ENCODE assay signal across 8 cellular contexts in genomic region chr1:227542153-227543120, GRCh38.
DNase-seq lines count a peak whose midpoint lies in the region; ATAC-seq and TF ChIP-seq lines count a peak whose summit lies in the region.

No MANE protein-coding gene starts in this region.

- DNase-seq in AG10803 (ENCODE audit: low read depth) (peak; percentile 82), NCI-H748 (lab: John Stamatoyannopoulos, UW; ENCODE audit: unreplicated experiment) (peak; percentile 76), epidermal melanocyte (ENCODE audit: insufficient read length, low spot score) (peak; percentile 50), middle frontal gyrus (ENCODE audit: extremely low spot score, low spot score) (peak; percentile 73)
- peak; percentile 70 for DNase-seq in activated CD8-positive, alpha-beta memory T cell treated with anti-CD3 and anti-CD28 coated beads, Interleukin-2, amount 50 U/mL, for 24 hours (ENCODE audit: extremely low read depth)
- peak; percentile 76 to 77 for DNase-seq in stimulated activated CD8-positive, alpha-beta memory T cell treated with anti-CD3 and anti-CD28 coated beads, Interleukin-15, amount 100 ng/mL, for 4 hours (ENCODE audit: low read depth in 2 of 2)

- peak; percentile 94 for ATAC-seq in GM19025 (IDR thresholded peaks at IDR 0.05; ENCODE audit: low read depth, unreplicated experiment)
- peak; percentile 98 for ATAC-seq in HG03280 (IDR thresholded peaks at IDR 0.05; ENCODE audit: unreplicated experiment)

- H3K4me3 ChIP-seq in AG10803 (ENCODE audit: low read length): peak overlapping the region; percentile 65

- peak; percentile 58 for TF ChIP-seq CTCF in AG10803 (conservative IDR thresholded peaks at IDR 0.05; ENCODE audit: low read length)

Comparison
In these comparisons a context has a peak if more than half of its experiments do, and no peak if none do; other contexts are left out.
1. Peak in every context shown above with its lines: DNase-seq, ATAC-seq and H3K4me3 ChIP-seq.